In genomic region chr17:40067710-40068109, GRCh38 we compare ENCODE assay signal across 8 cellular contexts. TPM values are rescaled to one million over a fixed set of nuclear protein-coding genes. Genes with fewer than 3 reads are reported as not detected.
A peak's percentile ranks its signal among the peaks of the same experiment; 100 is the strongest.
DNase-seq lines count a peak whose midpoint lies in the region; ATAC-seq and TF ChIP-seq lines count a peak whose summit lies in the region.

No MANE protein-coding gene starts in this region.

- no peak for DNase-seq in CD8-positive, alpha-beta T cell
- no peak for DNase-seq in T-cell
- no peak for DNase-seq in esophagus muscularis mucosa (ENCODE audit: extremely low spot score)
- DNase-seq in gastrocnemius medialis, result no peak
- no peak for DNase-seq in NCI-H748 treated with DMSO at 0.1 percent for 48 hours (lab: John Stamatoyannopoulos, UW)
- DNase-seq in lower leg skin (ENCODE audit: low spot score in 2 of 2), result no peak
- no peak for DNase-seq in H4 (ENCODE audit: low spot score)
- DNase-seq in stimulated activated naive CD4-positive, alpha-beta T cell (lab: John Stamatoyannopoulos, UW), result no peak

- no peak for TF ChIP-seq EP300 in esophagus muscularis mucosa (IDR thresholded peaks at IDR 0.05)

- no peaks in the 10 kb centered on the region for H3K36me3 ChIP-seq in CD8-positive, alpha-beta T cell (ENCODE audit: insufficient read depth, low read length)
- H3K36me3 ChIP-seq in esophagus muscularis mucosa (no peaks in the 10 kb centered on the region), gastrocnemius medialis (no peaks in the 10 kb centered on the region)

- H3K4me3 ChIP-seq in CD8-positive, alpha-beta T cell (ENCODE audit: low read depth, low read length), result peak overlapping the region; percentile 40
- no peak overlapping the region for H3K4me3 ChIP-seq in esophagus muscularis mucosa
- no peak overlapping the region for H3K4me3 ChIP-seq in gastrocnemius medialis
- H3K4me3 ChIP-seq in lower leg skin (ENCODE audit: low read depth, poor library complexity, severe bottlenecking), result no peak overlapping the region

- no peak for ATAC-seq in CD8-positive, alpha-beta T cell
- ATAC-seq in T-cell (replicated peaks in 1 of 4) (no peak), gastrocnemius medialis (no peak)

- CTCF ChIA-PET in CD8-positive, alpha-beta T cell (lab: Charles Lee), result interaction anchor here (1.1 to 24.7 kb wide), 3 partner anchors 12 to 45 kb away, joined by 3 to 402 read pairs (median 75); no protein-coding TSS in a partner anchor
- CTCF ChIA-PET in T-cell (lab: Charles Lee), result interaction anchor here in 1 of 2 donors (1.0 kb wide), 1 partner anchor 15 kb away, joined by 5 read pairs; no protein-coding TSS in a partner anchor

- POLR2A ChIA-PET in CD8-positive, alpha-beta T cell (lab: Charles Lee), result interaction anchor here (2.1 to 9.7 kb wide), 2 partner anchors 45 to 72 kb away, joined by 8 to 56 read pairs; partner anchors contain the start of gene CASC3
- POLR2A ChIA-PET in T-cell (lab: Charles Lee), result no interaction called here

- peaks cover 3% of the 10 kb centered on the region for H3K36me3 Mint-ChIP-seq in CD8-positive, alpha-beta T cell
- no peaks in the 10 kb centered on the region for H3K36me3 Mint-ChIP-seq in T-cell

- WGBS in esophagus muscularis mucosa, result 96% methylated on average over 6 of the region's 7 CpGs
- 94 to 95% methylated on average over 7 of the region's 7 CpGs for WGBS in lower leg skin, 2 donors

- peaks cover 82% of the 10 kb centered on the region for H3K4me1 Mint-ChIP-seq in CD8-positive, alpha-beta T cell (ENCODE audit: low read depth)
- H3K4me1 Mint-ChIP-seq in T-cell, result peaks cover 77 to 84% (median 80%) of the 10 kb centered on the region in 3 donors

- TF ChIP-seq POLR2A in esophagus muscularis mucosa (IDR thresholded peaks at IDR 0.05; ENCODE audit: low read depth) (no peak), gastrocnemius medialis (IDR thresholded peaks at IDR 0.05) (no peak), lower leg skin (IDR thresholded peaks at IDR 0.05) (no peak)

- in situ Hi-C loops in gastrocnemius medialis (cut with MboI; ENCODE audit: low sequenced_read_pairs in 4 of 4), result loop anchor here in 1 of 4 donors (5.0 kb wide), 1 partner anchor 40 kb away; no protein-coding TSS in a partner anchor

- peak overlapping the region; percentile 84 for H3K4me3 Mint-ChIP-seq in CD8-positive, alpha-beta T cell
- peak overlapping the region; percentile 78 to 86 (median 81) for H3K4me3 Mint-ChIP-seq in T-cell

- H3K9me3 ChIP-seq in CD8-positive, alpha-beta T cell (ENCODE audit: low read length), result no peaks in the 10 kb centered on the region
- H3K9me3 ChIP-seq in esophagus muscularis mucosa (no peaks in the 10 kb centered on the region), gastrocnemius medialis (no peaks in the 10 kb centered on the region)

- H3K27me3 Mint-ChIP-seq in CD8-positive, alpha-beta T cell (ENCODE audit: low read depth), result no peaks in the 10 kb centered on the region
- no peaks in the 10 kb centered on the region for H3K27me3 Mint-ChIP-seq in T-cell

- no peaks in the 10 kb centered on the region for H3K9me3 Mint-ChIP-seq in CD8-positive, alpha-beta T cell
- no peaks in the 10 kb centered on the region for H3K9me3 Mint-ChIP-seq in T-cell

- intact Hi-C loops in CD8-positive, alpha-beta T cell (cut with DNase I, micrococcal nuclease), result no loop called here
- intact Hi-C loops in esophagus muscularis mucosa (cut with DNase I) (loop anchor here (5.0 kb wide), 1 partner anchor 40 kb away; no protein-coding TSS in a partner anchor), gastrocnemius medialis (cut with DNase I; ENCODE audit: low total_unique reads) (no loop called here), lower leg skin (cut with DNase I; ENCODE audit: low total_unique reads) (no loop called here)

- no peaks in the 10 kb centered on the region for H3K27me3 ChIP-seq in CD8-positive, alpha-beta T cell (ENCODE audit: insufficient read depth, low read length)
- H3K27me3 ChIP-seq in esophagus muscularis mucosa (no peaks in the 10 kb centered on the region), gastrocnemius medialis (no peaks in the 10 kb centered on the region)

- peak overlapping the region; percentile 18 for H3K27ac ChIP-seq in CD8-positive, alpha-beta T cell (ENCODE audit: low read depth, low read length)
- H3K27ac ChIP-seq in esophagus muscularis mucosa (replicated peaks in 1 of 4), result peak overlapping the region; percentile 91 to 99 (median 99)
- peak overlapping the region; percentile 100 for H3K27ac ChIP-seq in gastrocnemius medialis

- no peak for TF ChIP-seq CTCF in CD8-positive, alpha-beta T cell (IDR thresholded peaks at IDR 0.05)
- no peak for TF ChIP-seq CTCF in esophagus muscularis mucosa (IDR thresholded peaks at IDR 0.05)
- no peak for TF ChIP-seq CTCF in gastrocnemius medialis (IDR thresholded peaks at IDR 0.05 in 4 of 5, conservative IDR thresholded peaks at IDR 0.05 in 1 of 5)
- TF ChIP-seq CTCF in lower leg skin (IDR thresholded peaks at IDR 0.05), result no peak

- peak overlapping the region; percentile 96 for H3K27ac Mint-ChIP-seq in CD8-positive, alpha-beta T cell
- H3K27ac Mint-ChIP-seq in T-cell, result peak overlapping the region; percentile 93 to 96

- H3K4me1 ChIP-seq in CD8-positive, alpha-beta T cell (ENCODE audit: insufficient read depth, low read length), result peaks cover 90% of the 10 kb centered on the region
- H3K4me1 ChIP-seq in esophagus muscularis mucosa, result peaks cover 81 to 94% (median 92%) of the 10 kb centered on the region in 4 donors
- H3K4me1 ChIP-seq in gastrocnemius medialis, result peaks cover 85 to 89% of the 10 kb centered on the region in 2 donors

RNA-seq across cellular contexts. Expression of gene THRA, which starts 4.9 kb away (rescaled TPM):
- 10 to 100 TPM; 34.6 to 35.7 TPM for total RNA-seq in CD8-positive, alpha-beta T cell
- total RNA-seq in T-cell, result 10 to 100 TPM; 30.4 to 54.0 (median 48.9) TPM
- total RNA-seq in esophagus muscularis mucosa, result 100 to 1,000 TPM in 2 of 4 donors, 10 to 100 TPM in 2; 69.7 to 112 (median 85.2) TPM
- total RNA-seq in gastrocnemius medialis, result 10 to 100 TPM; 42.2 to 71.6 (median 48.2) TPM
- 10 to 100 TPM; 28.2 to 56.8 (median 42.6) TPM for total RNA-seq in lower leg skin
- 13.6 and 16.6 TPM in 2 replicates for total RNA-seq in H4 (2014; rRNA removed; shearing (Covaris generic))

RNA-seq across cellular contexts. Expression of gene MED24, which starts 13.5 kb away (rescaled TPM):
- total RNA-seq in CD8-positive, alpha-beta T cell, result 100 to 1,000 TPM; 103 to 104 TPM
- 100 to 1,000 TPM in 1 of 5 donors, 10 to 100 TPM in 4; 75.9 to 104 (median 87.0) TPM for total RNA-seq in T-cell
- 10 to 100 TPM; 33.6 to 43.6 (median 37.4) TPM for total RNA-seq in esophagus muscularis mucosa
- total RNA-seq in gastrocnemius medialis, result 100 to 1,000 TPM in 2 of 4 donors, 10 to 100 TPM in 2; 54.2 to 124 (median 93.9) TPM
- 10 to 100 TPM; 47.2 to 88.9 (median 62.9) TPM for total RNA-seq in lower leg skin
- total RNA-seq in H4 (2014; rRNA removed; shearing (Covaris generic)), result 33.9 and 44.5 TPM in 2 replicates

RNA-seq across cellular contexts. Expression of gene NR1D1, which starts 32.7 kb away (rescaled TPM):
- 10 to 100 TPM; 24.1 to 25.6 TPM for total RNA-seq in CD8-positive, alpha-beta T cell
- total RNA-seq in T-cell (10 to 100 TPM; 11.5 to 33.6 (median 21.9) TPM), esophagus muscularis mucosa (10 to 100 TPM in 3 of 4 donors, 1 to 10 TPM in 1; 6.1 to 24.2 (median 14.5) TPM), gastrocnemius medialis (10 to 100 TPM; 16.0 to 34.2 (median 18.3) TPM), lower leg skin (100 to 1,000 TPM; 111 to 194 (median 148) TPM)
- 0.39 and 2.2 TPM in 2 replicates for total RNA-seq in H4 (2014; rRNA removed; shearing (Covaris generic))

RNA-seq across cellular contexts. Expression of gene CSF3, which starts 52.5 kb away (rescaled TPM):
- total RNA-seq in CD8-positive, alpha-beta T cell, result not detected
- total RNA-seq in T-cell (not detected), esophagus muscularis mucosa (10 to 100 TPM in 1 of 4 donors, under 1 TPM in 3; 0.32 to 19.4 (median 0.58) TPM), gastrocnemius medialis (10 to 100 TPM; 11.4 to 20.6 (median 16.3) TPM), lower leg skin (under 1 TPM in 2 of 4 donors, not detected in 2; 0.21 to 0.45 TPM)
- total RNA-seq in H4 (2014; rRNA removed; shearing (Covaris generic)), result not detected in 2 replicates

RNA-seq across cellular contexts. Expression of gene MSL1, which starts 54.1 kb away (rescaled TPM):
- total RNA-seq in CD8-positive, alpha-beta T cell, result 10 to 100 TPM; 43.8 to 46.6 TPM
- total RNA-seq in T-cell (100 to 1,000 TPM; 106 to 136 (median 115) TPM), esophagus muscularis mucosa (10 to 100 TPM; 64.1 to 86.8 (median 72.2) TPM), gastrocnemius medialis (10 to 100 TPM; 75.7 to 96.3 (median 85.9) TPM), lower leg skin (100 to 1,000 TPM in 1 of 4 donors, 10 to 100 TPM in 3; 70.6 to 117 (median 82.4) TPM)
- 38.4 and 39.1 TPM in 2 replicates for total RNA-seq in H4 (2014; rRNA removed; shearing (Covaris generic))

Comparison
In these comparisons a context has a peak if more than half of its experiments do, and no peak if none do; other contexts are left out.
1. H3K27ac ChIP-seq: peak in every context shown above with its lines; median percentile 100 in gastrocnemius medialis; 99 in esophagus muscularis mucosa; 18 in CD8-positive, alpha-beta T cell.